1 cellular context compared by ENCODE assay signal in genomic region chr3:143118630-143119008, GRCh38.
A peak's percentile ranks its signal among the peaks of the same experiment; 100 is the strongest.
TF ChIP-seq lines count a peak whose summit lies in the region.

No MANE protein-coding gene starts in this region.

TF ChIP-seq in H1, 55 proteins besides CTCF, POLR2A, EP300 and RAD21:
- TF ChIP-seq POLR2AphosphoS5 (IDR thresholded peaks at IDR 0.05; ENCODE audit: low read depth, low read length) (no peak), SRF (IDR thresholded peaks at IDR 0.05; ENCODE audit: low read depth, low read length) (no peak), CREB1 (IDR thresholded peaks at IDR 0.05) (no peak), SUZ12 (IDR thresholded peaks at IDR 0.05; ENCODE audit: low read length) (0 out of 2 replicates have a peak, but pooled peaks have one; percentile 20), ZNF274 (IDR thresholded peaks at IDR 0.05; ENCODE audit: borderline replicate concordance, extremely low read depth, low read length) (no peak), KDM1A (IDR thresholded peaks at IDR 0.05; ENCODE audit: borderline replicate concordance, low read length) (peak; percentile 59; the same call in 1 of the 2 replicates), SAP30 (IDR thresholded peaks at IDR 0.05; ENCODE audit: insufficient read depth, insufficient replicate concordance, low read length) (no peak), TEAD4 (IDR thresholded peaks at IDR 0.05; ENCODE audit: low read depth, low read length) (no peak)
TF ChIP-seq in H1: peak in this region for 2.
